ENCODE assay signal across 8 cellular contexts in genomic region chr6:217048-217659, GRCh38.
DNase-seq lines count a peak whose midpoint lies in the region; ATAC-seq and TF ChIP-seq lines count a peak whose summit lies in the region.

No MANE protein-coding gene starts in this region.

- intact Hi-C loops in right cardiac atrium (cut with DNase I), result no loop called here

- peak; percentile 41 for DNase-seq in activated naive CD4-positive, alpha-beta T cell treated with Interleukin-2 at 50 U/mL for 16 hours
- no peak for DNase-seq in activated naive CD4-positive, alpha-beta T cell (lab: John Stamatoyannopoulos, UW)
- peak; percentile 22 to 33 for DNase-seq in activated CD4-positive, alpha-beta T cell treated with anti-CD3 and anti-CD28 coated beads for 4 hours
- peak in 2 of 3 donors; percentile 52 to 64 for DNase-seq in right cardiac atrium
- no peak for DNase-seq in type B pancreatic cell (ENCODE audit: extremely low spot score, unreplicated experiment)
- DNase-seq in retina, result no peak

- 80% methylated on average over 12 of the region's 12 CpGs for WGBS in right cardiac atrium

- no peak overlapping the region for H3K4me3 ChIP-seq in right cardiac atrium (ENCODE audit: low read length)

- no peaks in the 10 kb centered on the region for H3K27me3 ChIP-seq in right cardiac atrium (ENCODE audit: control insufficient read depth, insufficient read depth)

- no peak overlapping the region for H3K4me3 Mint-ChIP-seq in type B pancreatic cell

- H3K27ac Mint-ChIP-seq in type B pancreatic cell, result no peak overlapping the region

- ATAC-seq in right cardiac atrium (no peak), HG02840 (IDR thresholded peaks at IDR 0.05; ENCODE audit: low FRiP score, unreplicated experiment) (no peak), GM21619 (IDR thresholded peaks at IDR 0.05; ENCODE audit: unreplicated experiment) (no peak)

- H3K36me3 Mint-ChIP-seq in type B pancreatic cell, result no peaks in the 10 kb centered on the region

- no peaks in the 10 kb centered on the region for H3K9me3 ChIP-seq in right cardiac atrium (ENCODE audit: control insufficient read depth, low read length)

- H3K4me1 Mint-ChIP-seq in type B pancreatic cell (ENCODE audit: unreplicated experiment), result peaks cover 13% of the 10 kb centered on the region

- TF ChIP-seq CTCF in type B pancreatic cell (conservative IDR thresholded peaks at IDR 0.05), result peak; percentile 70

- no peaks in the 10 kb centered on the region for H3K4me1 ChIP-seq in right cardiac atrium (ENCODE audit: control insufficient read depth, insufficient read depth, low read length)

- H3K27ac ChIP-seq in right cardiac atrium (ENCODE audit: low read length), result no peak overlapping the region

- H3K27me3 Mint-ChIP-seq in type B pancreatic cell, result peaks cover 16% of the 10 kb centered on the region

- no peaks in the 10 kb centered on the region for H3K9me3 Mint-ChIP-seq in type B pancreatic cell

Comparison
In these comparisons a context has a peak if more than half of its experiments do, and no peak if none do; other contexts are left out.
1. DNase-seq: peak in activated naive CD4-positive, alpha-beta T cell treated with Interleukin-2 at 50 U/mL for 16 hours (single experiment), activated CD4-positive, alpha-beta T cell treated with anti-CD3 and anti-CD28 coated beads for 4 hours (2 of 2) and right cardiac atrium (2 of 3); none in activated naive CD4-positive, alpha-beta T cell (0 of 4), type B pancreatic cell (single experiment) and retina (single experiment).